1 cellular context compared by ENCODE assay signal in the genomic region with DNA sequence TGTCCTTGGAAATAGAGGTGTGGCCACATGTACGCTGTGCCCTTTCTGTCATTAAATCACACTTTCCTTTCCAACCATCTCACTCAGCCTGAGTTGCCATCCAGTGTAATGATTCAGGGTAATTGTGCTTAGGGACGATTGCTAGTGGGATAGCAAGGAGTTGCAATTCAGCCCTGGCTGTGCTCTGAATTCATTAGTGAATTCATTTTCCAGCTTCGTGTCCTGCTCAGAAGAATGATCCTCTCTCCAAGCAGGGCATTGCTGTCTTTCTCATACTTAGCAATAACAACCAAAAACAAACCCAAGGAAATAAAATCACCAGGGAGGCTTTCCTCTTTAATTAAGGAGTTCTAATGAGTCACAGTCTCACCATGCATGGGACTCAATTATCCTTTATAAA.
TF ChIP-seq lines count a peak whose summit lies in the region.

No MANE protein-coding gene starts in this region.

TF ChIP-seq in GM23338, 12 proteins besides CTCF, POLR2A, EP300 and RAD21 (continued from another document):
- TF ChIP-seq REST (IDR thresholded peaks at IDR 0.05; ENCODE audit: unreplicated experiment) = no peak
- TF ChIP-seq, protein P1, sequence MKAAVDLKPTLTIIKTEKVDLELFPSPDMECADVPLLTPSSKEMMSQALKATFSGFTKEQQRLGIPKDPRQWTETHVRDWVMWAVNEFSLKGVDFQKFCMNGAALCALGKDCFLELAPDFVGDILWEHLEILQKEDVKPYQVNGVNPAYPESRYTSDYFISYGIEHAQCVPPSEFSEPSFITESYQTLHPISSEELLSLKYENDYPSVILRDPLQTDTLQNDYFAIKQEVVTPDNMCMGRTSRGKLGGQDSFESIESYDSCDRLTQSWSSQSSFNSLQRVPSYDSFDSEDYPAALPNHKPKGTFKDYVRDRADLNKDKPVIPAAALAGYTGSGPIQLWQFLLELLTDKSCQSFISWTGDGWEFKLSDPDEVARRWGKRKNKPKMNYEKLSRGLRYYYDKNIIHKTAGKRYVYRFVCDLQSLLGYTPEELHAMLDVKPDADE (IDR thresholded peaks at IDR 0.05) = no peak
